ENCODE assay signal across 11 cellular contexts in genomic region chr7:98930921-98931320, GRCh38. TPM values are rescaled to one million over a fixed set of nuclear protein-coding genes. Genes with fewer than 3 reads are reported as not detected.
DNase-seq lines count a peak whose midpoint lies in the region; ATAC-seq and TF ChIP-seq lines count a peak whose summit lies in the region.
"Had no signal": no experiment of that assay in that cellular context is flagged by ENCODE, and none has a peak within 500 bp of the region (broad histone marks: within the 10 kb centered on the region; RNA-seq: fewer than 3 reads in every experiment).

No MANE protein-coding gene starts in this region.

- CTCF ChIA-PET in CD4-positive, alpha-beta T cell (lab: Charles Lee), result interaction anchor here (1.4 kb wide), 1 partner anchor 51 kb away, joined by 4 read pairs; no protein-coding TSS in a partner anchor

- in situ Hi-C loops in brain microvascular endothelial cell (cut with HindIII; ENCODE audit: low pct_ligation_motif_present, low sequenced_read_pairs), result no loop called here

- peak overlapping the region; percentile 88 for H3K4me3 Mint-ChIP-seq in CD4-positive, alpha-beta T cell

- intact Hi-C loops in CD4-positive, alpha-beta T cell (cut with DNase I, micrococcal nuclease), result no loop called here

- no peaks in the 10 kb centered on the region for H3K9me3 Mint-ChIP-seq in CD4-positive, alpha-beta T cell

- peak in 1 of 10 experiments; percentile 0 for DNase-seq in CD4-positive, alpha-beta T cell
- DNase-seq in brain microvascular endothelial cell, result peak; percentile 14
- DNase-seq in NCI-H1092 treated with DMSO at 0.1 percent for 48 hours (lab: John Stamatoyannopoulos, UW), result no peak
- DNase-seq in NCI-H2029 treated with DMSO at 0.1 percent for 48 hours (lab: John Stamatoyannopoulos, UW), result no peak
- DNase-seq in activated CD8-positive, alpha-beta memory T cell treated with anti-CD3 and anti-CD28 coated beads, Interleukin-2, amount 50 U/mL, for 48 hours, result no peak
- DNase-seq: foreskin melanocyte, Kasumi-1, nucleus accumbens had no signal

- H3K9me3 ChIP-seq in CD4-positive, alpha-beta T cell (ENCODE audit: control insufficient read depth, low read length), result no peaks in the 10 kb centered on the region

- H3K4me3 ChIP-seq in brain microvascular endothelial cell (ENCODE audit: low read depth, low read length), result no peak overlapping the region

- no peak overlapping the region for H3K27ac ChIP-seq in CD4-positive, alpha-beta T cell (ENCODE audit: low read depth, low read length)
- no peak overlapping the region for H3K27ac ChIP-seq in brain microvascular endothelial cell

- no peaks in the 10 kb centered on the region for H3K27me3 Mint-ChIP-seq in CD4-positive, alpha-beta T cell

- H3K27ac Mint-ChIP-seq in CD4-positive, alpha-beta T cell, result peak overlapping the region; percentile 82

- no peak for TF ChIP-seq CTCF in CD4-positive, alpha-beta T cell (IDR thresholded peaks at IDR 0.05)
- TF ChIP-seq CTCF in brain microvascular endothelial cell (IDR thresholded peaks at IDR 0.05; ENCODE audit: low read depth, low read length, missing control alignments), result no peak

- ATAC-seq in CD4-positive, alpha-beta T cell (ENCODE audit: poor library complexity), result peak; percentile 92
- ATAC-seq in GM19025 (IDR thresholded peaks at IDR 0.05; ENCODE audit: low read depth, unreplicated experiment) (peak; percentile 92), HG03571 (IDR thresholded peaks at IDR 0.05; ENCODE audit: unreplicated experiment) (peak; percentile 74), HG02623 (IDR thresholded peaks at IDR 0.05; ENCODE audit: unreplicated experiment) (no peak)

- POLR2A ChIA-PET in CD4-positive, alpha-beta T cell (lab: Charles Lee), result interaction anchor here (1.4 kb wide), 1 partner anchor 51 kb away, joined by 7 read pairs; no protein-coding TSS in a partner anchor

- no peaks in the 10 kb centered on the region for H3K27me3 ChIP-seq in CD4-positive, alpha-beta T cell (ENCODE audit: control insufficient read depth, insufficient read depth, low read length)
- no peaks in the 10 kb centered on the region for H3K27me3 ChIP-seq in brain microvascular endothelial cell (replicated peaks)

- peaks cover 86% of the 10 kb centered on the region for H3K36me3 Mint-ChIP-seq in CD4-positive, alpha-beta T cell (ENCODE audit: low read depth)

- peaks cover 11% of the 10 kb centered on the region for H3K4me1 Mint-ChIP-seq in CD4-positive, alpha-beta T cell (ENCODE audit: low read depth)

- H3K36me3 ChIP-seq in brain microvascular endothelial cell (replicated peaks), result peaks cover 73% of the 10 kb centered on the region

RNA-seq across cellular contexts. Expression of gene TRRAP, which starts 52.6 kb away (rescaled TPM):
- 10 to 100 TPM; 47.9 to 48.3 TPM for total RNA-seq in CD4-positive, alpha-beta T cell
